ENCODE assay signal across 8 cellular contexts in genomic region chr17:45247429-45248131, GRCh38. TPM values are rescaled to one million over a fixed set of nuclear protein-coding genes. Genes with fewer than 3 reads are reported as not detected.
A peak's percentile ranks its signal among the peaks of the same experiment; 100 is the strongest.
DNase-seq lines count a peak whose midpoint lies in the region; ATAC-seq and TF ChIP-seq lines count a peak whose summit lies in the region.

No MANE protein-coding gene starts in this region.

- peak overlapping the region; percentile 94 for H3K4me2 ChIP-seq in parathyroid adenoma (ENCODE audit: low read length)

- DNase-seq in Daoy (ENCODE audit: low read depth) (peak; percentile 95), H4 (ENCODE audit: low spot score) (peak; percentile 99), M059J (ENCODE audit: low read depth) (peak; percentile 93), SHP77 treated with DMSO at 0.1 percent for 48 hours (lab: John Stamatoyannopoulos, UW) (peak; percentile 94), glomerular visceral epithelial cell (ENCODE audit: extremely low spot score) (peak; percentile 93), upper lobe of right lung (peak; percentile 98)
- DNase-seq in activated naive CD4-positive, alpha-beta T cell treated with Interleukin-2 at 50 U/mL for 16 hours: peak; percentile 96

- H3K9ac ChIP-seq in parathyroid adenoma: no peak overlapping the region

- intact Hi-C loops in upper lobe of right lung (cut with DNase I): no loop called here

- peaks cover 8% of the 10 kb centered on the region for H3K4me1 ChIP-seq in parathyroid adenoma
- H3K4me1 ChIP-seq in upper lobe of right lung: peaks cover 18% of the 10 kb centered on the region

- peak overlapping the region; percentile 86 for H2AFZ ChIP-seq in parathyroid adenoma

- H3K9me3 ChIP-seq in parathyroid adenoma (ENCODE audit: control insufficient read depth, low read length) (no peaks in the 10 kb centered on the region), upper lobe of right lung (no peaks in the 10 kb centered on the region)

- no peaks in the 10 kb centered on the region for H3K36me3 ChIP-seq in parathyroid adenoma (ENCODE audit: control insufficient read depth, insufficient read depth, low read length)
- H3K36me3 ChIP-seq in upper lobe of right lung: peaks cover 23% of the 10 kb centered on the region

- no peaks in the 10 kb centered on the region for H3K27me3 ChIP-seq in parathyroid adenoma (ENCODE audit: control insufficient read depth, insufficient read depth, low read length)
- no peaks in the 10 kb centered on the region for H3K27me3 ChIP-seq in upper lobe of right lung

- H3K4me3 ChIP-seq in parathyroid adenoma (ENCODE audit: low read depth, low read length) (peak overlapping the region; percentile 83), upper lobe of right lung (peak overlapping the region; percentile 61)

- no peaks in the 10 kb centered on the region for H3K79me2 ChIP-seq in parathyroid adenoma

- no peak for TF ChIP-seq CTCF in parathyroid adenoma (IDR thresholded peaks at IDR 0.05)
- no peak for TF ChIP-seq CTCF in upper lobe of right lung (IDR thresholded peaks at IDR 0.05)

- H3K27ac ChIP-seq in parathyroid adenoma (peak overlapping the region; percentile 75), upper lobe of right lung (peak overlapping the region; percentile 86)

- peak; percentile 93 for ATAC-seq in upper lobe of right lung

RNA-seq across cellular contexts. Expression of gene SPATA32, which starts 14.3 kb away (rescaled TPM):
- total RNA-seq in Daoy (2014; rRNA removed; shearing (Covaris generic)): not detected in 2 replicates
- 0.21 TPM in 1 of 2 replicates, not detected in the other for total RNA-seq in H4 (2014; rRNA removed; shearing (Covaris generic))
- not detected in 2 replicates for total RNA-seq in M059J (2014; rRNA removed; shearing (Covaris generic))
- total RNA-seq in upper lobe of right lung: not detected

RNA-seq across cellular contexts. Expression of gene FMNL1, which starts 25.9 kb away (rescaled TPM):
- total RNA-seq in Daoy (2014; rRNA removed; shearing (Covaris generic)): 6.3 and 9.2 TPM in 2 replicates
- 4.4 and 6.7 TPM in 2 replicates for total RNA-seq in H4 (2014; rRNA removed; shearing (Covaris generic))
- 3.1 and 5.6 TPM in 2 replicates for total RNA-seq in M059J (2014; rRNA removed; shearing (Covaris generic))
- total RNA-seq in upper lobe of right lung: 62.3 TPM

Comparison
In these comparisons a context has a peak if more than half of its experiments do, and no peak if none do; other contexts are left out.
1. Peak in every context shown above with its lines: DNase-seq, ATAC-seq, H3K4me3 ChIP-seq and H3K27ac ChIP-seq.